In the genomic region with DNA sequence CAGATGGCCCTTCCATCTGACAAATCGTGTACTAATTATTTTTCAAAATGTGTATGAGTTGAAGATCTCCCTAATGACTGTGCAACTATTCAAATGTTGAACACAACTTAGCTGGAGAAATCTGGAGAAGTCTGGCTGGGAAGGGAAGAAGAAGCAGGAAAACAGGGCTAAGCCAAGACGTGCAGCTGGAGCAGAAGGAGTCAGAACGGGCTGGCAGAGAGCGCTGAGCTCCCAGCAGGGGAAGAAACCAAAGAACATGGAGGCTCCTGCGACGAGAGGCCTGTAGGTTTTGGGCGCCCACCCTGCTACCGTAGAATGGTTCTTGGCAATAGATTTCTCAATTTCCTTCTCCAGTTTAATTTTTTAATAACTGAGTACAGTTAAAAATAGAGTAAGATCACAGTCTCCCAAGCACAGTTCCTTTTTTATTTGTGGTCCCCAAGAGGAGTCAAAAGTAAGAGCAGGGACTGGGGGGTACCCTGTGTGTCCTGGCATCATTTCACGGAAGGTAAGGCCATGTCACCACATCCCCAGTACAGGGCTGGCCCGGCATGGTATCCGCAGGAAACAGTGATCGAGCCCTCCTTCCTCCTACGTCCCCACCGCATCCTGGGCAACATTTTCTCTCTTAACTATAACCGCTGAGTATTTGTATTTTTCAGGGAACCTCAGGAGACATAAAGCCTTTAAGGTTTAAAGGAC, we compare ENCODE assay signal across 8 cellular contexts. TPM values are rescaled to one million over a fixed set of nuclear protein-coding genes. Genes with fewer than 3 reads are reported as not detected.
DNase-seq lines count a peak whose midpoint lies in the region; ATAC-seq and TF ChIP-seq lines count a peak whose summit lies in the region.

No MANE protein-coding gene starts in this region.

- H3K9me3 ChIP-seq in skeletal muscle tissue (ENCODE audit: control insufficient read depth in 3 of 3, low read length in 3 of 3), result no peaks in the 10 kb centered on the region

- no peaks in the 10 kb centered on the region for H3K36me3 Mint-ChIP-seq in activated B cell treated with CpG ODN at 0.5 μM for 24 hours (ENCODE audit: low read depth)
- no peaks in the 10 kb centered on the region for H3K36me3 Mint-ChIP-seq in glutamatergic neuron (ENCODE audit: unreplicated experiment)

- CTCF ChIA-PET in activated B cell treated with CpG ODN at 0.5 μM for 24 hours (lab: Charles Lee), result no interaction called here

- peaks cover 16% of the 10 kb centered on the region for H3K4me1 Mint-ChIP-seq in activated B cell treated with CpG ODN at 0.5 μM for 24 hours
- peaks cover 2% of the 10 kb centered on the region for H3K4me1 Mint-ChIP-seq in glutamatergic neuron (ENCODE audit: low read depth, unreplicated experiment)

- intact Hi-C loops in activated B cell treated with CpG ODN at 0.5 μM for 24 hours (cut with micrococcal nuclease), result loop anchor here (1.0 to 10.0 kb wide), 2 partner anchors 13 to 130 kb away; partner anchors contain the start of gene LATS2

- peak overlapping the region in 2 of 3 donors; percentile 72 to 76 for H3K4me3 ChIP-seq in skeletal muscle tissue (ENCODE audit: low read length in 3 of 3)

- peak overlapping the region; percentile 74 for H3K4me3 Mint-ChIP-seq in activated B cell treated with CpG ODN at 0.5 μM for 24 hours
- H3K4me3 Mint-ChIP-seq in glutamatergic neuron (ENCODE audit: unreplicated experiment), result peak overlapping the region; percentile 44

- H3K27ac ChIP-seq in skeletal muscle tissue (ENCODE audit: low read depth, low read length), result peak overlapping the region; percentile 66

- no peaks in the 10 kb centered on the region for H3K27me3 ChIP-seq in skeletal muscle tissue (ENCODE audit: control insufficient read depth in 3 of 3, insufficient read depth in 3 of 3, low read length in 3 of 3)

- ATAC-seq in GM19438 (IDR thresholded peaks at IDR 0.05; ENCODE audit: low read depth, unreplicated experiment) (peak; percentile 23), activated B cell treated with CpG ODN at 0.5 μM for 24 hours (ENCODE audit: low read depth) (no peak), GM21786 (IDR thresholded peaks at IDR 0.05; ENCODE audit: unreplicated experiment) (no peak), GM18511 (IDR thresholded peaks at IDR 0.05; ENCODE audit: unreplicated experiment) (no peak)

- no peak overlapping the region for H3K27ac Mint-ChIP-seq in activated B cell treated with CpG ODN at 0.5 μM for 24 hours
- peak overlapping the region; percentile 36 for H3K27ac Mint-ChIP-seq in glutamatergic neuron (ENCODE audit: unreplicated experiment)

- H3K9me3 Mint-ChIP-seq in activated B cell treated with CpG ODN at 0.5 μM for 24 hours (no peaks in the 10 kb centered on the region), glutamatergic neuron (ENCODE audit: unreplicated experiment) (peaks cover 2% of the 10 kb centered on the region)

- peak overlapping the region in 2 of 3 donors; percentile 3 to 79 for H3K9ac ChIP-seq in skeletal muscle tissue (ENCODE audit: low read depth in 1 of 3, low read length in 3 of 3)

- POLR2A ChIA-PET in activated B cell treated with CpG ODN at 0.5 μM for 24 hours (lab: Charles Lee), result no interaction called here

- no peaks in the 10 kb centered on the region for H3K36me3 ChIP-seq in skeletal muscle tissue (ENCODE audit: control insufficient read depth in 3 of 3, insufficient read depth in 3 of 3, low read length in 3 of 3)

- no peak for TF ChIP-seq CTCF in activated B cell treated with CpG ODN at 0.5 μM for 24 hours (IDR thresholded peaks at IDR 0.05)
- no peak for TF ChIP-seq CTCF in glutamatergic neuron (IDR thresholded peaks at IDR 0.05; ENCODE audit: partially characterized antibody, unreplicated experiment)

- H3K4me1 ChIP-seq in skeletal muscle tissue (ENCODE audit: control insufficient read depth in 3 of 3, insufficient read depth in 3 of 3, low read length in 3 of 3), result peaks cover 0 to 8% (median 5%) of the 10 kb centered on the region in 3 donors

- DNase-seq in activated B cell treated with CpG ODN at 0.5 μM for 24 hours (no peak), glutamatergic neuron (no peak), cerebellum (ENCODE audit: low spot score) (no peak)
- DNase-seq in effector CD4-positive, alpha-beta T cell, result no peak

- H3K27me3 Mint-ChIP-seq in activated B cell treated with CpG ODN at 0.5 μM for 24 hours, result peaks cover 35% of the 10 kb centered on the region
- peaks cover 5% of the 10 kb centered on the region for H3K27me3 Mint-ChIP-seq in glutamatergic neuron (ENCODE audit: unreplicated experiment)

RNA-seq across cellular contexts. Expression of gene LATS2, which starts 13.4 kb away (rescaled TPM):
- total RNA-seq in activated B cell treated with CpG ODN at 0.5 μM for 24 hours, result 1.5 and 1.7 TPM in 2 replicates
- total RNA-seq in glutamatergic neuron (ENCODE audit: unreplicated experiment), result 2.2 TPM
- 8.9 TPM for total RNA-seq in skeletal muscle tissue
- 4.3 TPM for total RNA-seq in cerebellum
